In genomic region chr2:140508756-140509155, GRCh38 we compare ENCODE assay signal across 20 cellular contexts.
"Had no signal": no experiment of that assay in that cellular context is flagged by ENCODE, and none has a peak within 500 bp of the region (broad histone marks: within the 10 kb centered on the region; RNA-seq: fewer than 3 reads in every experiment).

No MANE protein-coding gene starts in this region.

- DNase-seq: effector memory CD8-positive, alpha-beta T cell; esophagus squamous epithelium; foreskin fibroblast; glutamatergic neuron; islet precursor cell; midbrain; occipital lobe; right lobe of liver; stimulated activated CD4-positive, alpha-beta T cell treated with anti-CD3 and anti-CD28 coated beads, Interleukin-4, amount 100 ng/mL, for 24 hours; tibial artery; upper lobe of left lung; uterus had no signal

- H3K36me3 ChIP-seq: esophagus squamous epithelium, gastroesophageal sphincter, neural progenitor cell, prostate gland, right lobe of liver, tibial artery, upper lobe of left lung, uterus had no signal

- H3K4me3 ChIP-seq: esophagus squamous epithelium, gastroesophageal sphincter, neural progenitor cell, prostate gland, right lobe of liver, tibial artery, upper lobe of left lung, uterus had no signal

- H3K4me2 ChIP-seq: neural progenitor cell had no signal

- H3K9ac ChIP-seq: neural progenitor cell, parathyroid adenoma had no signal

- H3K9me3 ChIP-seq: esophagus squamous epithelium, gastroesophageal sphincter, prostate gland, right lobe of liver, tibial artery, upper lobe of left lung, uterus had no signal

- H2AFZ ChIP-seq: neural progenitor cell, parathyroid adenoma had no signal

- H3K27me3 ChIP-seq: esophagus squamous epithelium, gastroesophageal sphincter, neural progenitor cell, right lobe of liver, tibial artery, upper lobe of left lung, uterus had no signal

- H3K79me2 ChIP-seq: parathyroid adenoma had no signal

- H3K27ac ChIP-seq: epithelial cell of prostate, esophagus squamous epithelium, gastroesophageal sphincter, neural progenitor cell, parathyroid adenoma, prostate gland, right lobe of liver, tibial artery, upper lobe of left lung, uterus had no signal

- H3K4me1 ChIP-seq: esophagus squamous epithelium, gastroesophageal sphincter, neural progenitor cell, parathyroid adenoma, prostate gland, right lobe of liver, tibial artery, upper lobe of left lung, uterus had no signal

- ATAC-seq: effector memory CD8-positive, alpha-beta T cell; gastroesophageal sphincter; left lobe of liver; natural killer cell treated with Interleukin-12 subunit alpha and Interleukin-12 subunit beta and Interleukin-15 and Interleukin-18, amount 100 ng/mL, for 72 hours; right lobe of liver; stimulated activated memory B cell treated with anti-CD40 and anti-IgM and Interleukin-4, amounts not matched to agents 10 μg/mL and 1 μg/mL and 100 μg/mL, for 72 hours had no signal
